In the genomic region with DNA sequence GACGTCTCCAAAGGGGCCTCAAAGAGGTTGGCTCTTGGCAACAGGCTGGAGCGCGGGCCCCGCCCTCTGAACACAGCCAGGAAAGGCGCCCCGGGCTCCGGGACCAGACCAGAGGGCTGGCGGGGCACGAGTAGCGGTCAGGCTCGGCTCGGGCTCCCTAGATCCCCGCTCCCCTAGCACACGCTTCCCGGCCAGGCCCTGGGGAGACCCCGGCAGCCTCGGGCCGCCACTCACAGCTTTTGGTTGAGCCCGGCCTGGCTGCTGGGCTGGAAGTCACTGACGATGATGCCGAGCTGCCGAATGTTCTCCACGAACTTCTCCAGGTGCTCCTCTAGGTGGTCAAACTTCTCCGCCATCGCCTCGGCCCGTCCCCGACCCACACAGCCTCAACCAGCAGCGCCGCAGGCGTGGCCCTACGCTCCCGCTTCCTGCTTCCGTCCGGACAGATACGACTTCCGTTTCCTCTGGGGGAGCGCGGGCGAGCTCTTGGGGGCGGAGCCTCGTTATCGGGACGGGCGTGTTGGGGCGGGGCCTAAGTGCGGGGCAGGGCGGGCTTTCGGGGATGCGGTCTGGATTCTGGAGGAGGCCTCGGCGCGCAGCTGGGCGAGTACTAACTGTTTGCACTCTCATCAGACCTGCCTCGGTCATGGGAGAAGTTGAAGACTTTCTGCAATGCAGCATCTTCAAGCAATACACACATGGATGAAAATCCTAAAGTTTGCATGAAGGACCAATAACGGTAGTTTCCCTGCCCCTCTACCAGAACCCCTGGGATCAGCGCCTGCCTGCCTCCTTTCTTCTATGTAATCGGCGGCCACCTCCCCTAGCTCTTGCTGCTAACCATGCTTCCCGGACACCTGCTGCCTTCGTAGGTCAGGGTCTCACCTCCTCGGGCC, we compare ENCODE assay signal across 1 cellular context.
TF ChIP-seq lines count a peak whose summit lies in the region.

A gene with protein sequence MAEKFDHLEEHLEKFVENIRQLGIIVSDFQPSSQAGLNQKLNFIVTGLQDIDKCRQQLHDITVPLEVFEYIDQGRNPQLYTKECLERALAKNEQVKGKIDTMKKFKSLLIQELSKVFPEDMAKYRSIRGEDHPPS (minus strand): TSS at position 420 of the 896 bp plus-strand sequence. CDS start 64 bp downstream, at position 356.

TF ChIP-seq in HCT116, 20 proteins besides CTCF, POLR2A, EP300 and RAD21 (continued from another document):
- TF ChIP-seq, protein P1, sequence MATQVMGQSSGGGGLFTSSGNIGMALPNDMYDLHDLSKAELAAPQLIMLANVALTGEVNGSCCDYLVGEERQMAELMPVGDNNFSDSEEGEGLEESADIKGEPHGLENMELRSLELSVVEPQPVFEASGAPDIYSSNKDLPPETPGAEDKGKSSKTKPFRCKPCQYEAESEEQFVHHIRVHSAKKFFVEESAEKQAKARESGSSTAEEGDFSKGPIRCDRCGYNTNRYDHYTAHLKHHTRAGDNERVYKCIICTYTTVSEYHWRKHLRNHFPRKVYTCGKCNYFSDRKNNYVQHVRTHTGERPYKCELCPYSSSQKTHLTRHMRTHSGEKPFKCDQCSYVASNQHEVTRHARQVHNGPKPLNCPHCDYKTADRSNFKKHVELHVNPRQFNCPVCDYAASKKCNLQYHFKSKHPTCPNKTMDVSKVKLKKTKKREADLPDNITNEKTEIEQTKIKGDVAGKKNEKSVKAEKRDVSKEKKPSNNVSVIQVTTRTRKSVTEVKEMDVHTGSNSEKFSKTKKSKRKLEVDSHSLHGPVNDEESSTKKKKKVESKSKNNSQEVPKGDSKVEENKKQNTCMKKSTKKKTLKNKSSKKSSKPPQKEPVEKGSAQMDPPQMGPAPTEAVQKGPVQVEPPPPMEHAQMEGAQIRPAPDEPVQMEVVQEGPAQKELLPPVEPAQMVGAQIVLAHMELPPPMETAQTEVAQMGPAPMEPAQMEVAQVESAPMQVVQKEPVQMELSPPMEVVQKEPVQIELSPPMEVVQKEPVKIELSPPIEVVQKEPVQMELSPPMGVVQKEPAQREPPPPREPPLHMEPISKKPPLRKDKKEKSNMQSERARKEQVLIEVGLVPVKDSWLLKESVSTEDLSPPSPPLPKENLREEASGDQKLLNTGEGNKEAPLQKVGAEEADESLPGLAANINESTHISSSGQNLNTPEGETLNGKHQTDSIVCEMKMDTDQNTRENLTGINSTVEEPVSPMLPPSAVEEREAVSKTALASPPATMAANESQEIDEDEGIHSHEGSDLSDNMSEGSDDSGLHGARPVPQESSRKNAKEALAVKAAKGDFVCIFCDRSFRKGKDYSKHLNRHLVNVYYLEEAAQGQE (IDR thresholded peaks at IDR 0.05; ENCODE audit: low read depth) = no peak
- TF ChIP-seq ELF1 (IDR thresholded peaks at IDR 0.05; ENCODE audit: borderline replicate concordance, low read depth) = peak; percentile 95
- no peak for TF ChIP-seq FOSL1 (IDR thresholded peaks at IDR 0.05; ENCODE audit: low read depth)
- no peak for TF ChIP-seq JUND (IDR thresholded peaks at IDR 0.05)
- TF ChIP-seq TCF7L2 (IDR thresholded peaks at IDR 0.05; ENCODE audit: borderline replicate concordance, extremely low read depth, insufficient read depth, insufficient read length) = no peak
- peak; percentile 40 for TF ChIP-seq YY1 (IDR thresholded peaks at IDR 0.05; ENCODE audit: extremely low read depth, insufficient replicate concordance, low read depth, low read length)
- TF ChIP-seq CEBPB (IDR thresholded peaks at IDR 0.05; ENCODE audit: low read depth) = no peak
- TF ChIP-seq, protein P2, sequence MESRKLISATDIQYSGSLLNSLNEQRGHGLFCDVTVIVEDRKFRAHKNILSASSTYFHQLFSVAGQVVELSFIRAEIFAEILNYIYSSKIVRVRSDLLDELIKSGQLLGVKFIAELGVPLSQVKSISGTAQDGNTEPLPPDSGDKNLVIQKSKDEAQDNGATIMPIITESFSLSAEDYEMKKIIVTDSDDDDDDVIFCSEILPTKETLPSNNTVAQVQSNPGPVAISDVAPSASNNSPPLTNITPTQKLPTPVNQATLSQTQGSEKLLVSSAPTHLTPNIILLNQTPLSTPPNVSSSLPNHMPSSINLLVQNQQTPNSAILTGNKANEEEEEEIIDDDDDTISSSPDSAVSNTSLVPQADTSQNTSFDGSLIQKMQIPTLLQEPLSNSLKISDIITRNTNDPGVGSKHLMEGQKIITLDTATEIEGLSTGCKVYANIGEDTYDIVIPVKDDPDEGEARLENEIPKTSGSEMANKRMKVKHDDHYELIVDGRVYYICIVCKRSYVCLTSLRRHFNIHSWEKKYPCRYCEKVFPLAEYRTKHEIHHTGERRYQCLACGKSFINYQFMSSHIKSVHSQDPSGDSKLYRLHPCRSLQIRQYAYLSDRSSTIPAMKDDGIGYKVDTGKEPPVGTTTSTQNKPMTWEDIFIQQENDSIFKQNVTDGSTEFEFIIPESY (IDR thresholded peaks at IDR 0.05; ENCODE audit: extremely low read depth, insufficient replicate concordance, low read length) = no peak
- peak; percentile 76 for TF ChIP-seq EGR1 (IDR thresholded peaks at IDR 0.05; ENCODE audit: low read depth)
- TF ChIP-seq EZH2phosphoT487 (IDR thresholded peaks at IDR 0.05; ENCODE audit: borderline replicate concordance) = no peak
- TF ChIP-seq EZH2 (IDR thresholded peaks at IDR 0.05) = no peak
- peak; percentile 59 for TF ChIP-seq SIN3A (IDR thresholded peaks at IDR 0.05; ENCODE audit: low read depth)
- TF ChIP-seq SRF (IDR thresholded peaks at IDR 0.05; ENCODE audit: low read depth) = no peak
